ENCODE assay signal across 21 cellular contexts in genomic region chr2:25479761-25480160, GRCh38.
DNase-seq lines count a peak whose midpoint lies in the region; ATAC-seq and TF ChIP-seq lines count a peak whose summit lies in the region.
"Had no signal": no experiment of that assay in that cellular context is flagged by ENCODE, and none has a peak within 500 bp of the region (broad histone marks: within the 10 kb centered on the region; RNA-seq: fewer than 3 reads in every experiment).

No MANE protein-coding gene starts in this region.

- H3K27ac ChIP-seq in mammary epithelial cell (ENCODE audit: insufficient read depth, low read depth, low read length) = no peak overlapping the region
- H3K27ac ChIP-seq: SJSA1 had no signal

- H3K4me2 ChIP-seq in mammary epithelial cell (ENCODE audit: insufficient read depth, low read depth, low read length) = no peak overlapping the region
- H3K4me2 ChIP-seq: GM23338 had no signal

- H3K4me3 Mint-ChIP-seq in MCF 10A (ENCODE audit: unreplicated experiment) = no peak overlapping the region
- peak overlapping the region; percentile 21 for H3K4me3 Mint-ChIP-seq in type B pancreatic cell
- H3K4me3 Mint-ChIP-seq: CD8-positive, alpha-beta T cell; GM23338 had no signal

- H4K20me1 ChIP-seq in mammary epithelial cell (ENCODE audit: insufficient read depth, low read length) = no peaks in the 10 kb centered on the region

- H3K27me3 Mint-ChIP-seq in MCF 10A (ENCODE audit: insufficient read depth, unreplicated experiment) (no peaks in the 10 kb centered on the region), type B pancreatic cell (no peaks in the 10 kb centered on the region)

- H3K9me3 Mint-ChIP-seq in MCF 10A (ENCODE audit: unreplicated experiment) = peaks cover 7% of the 10 kb centered on the region
- H3K9me3 Mint-ChIP-seq in type B pancreatic cell = peaks cover 6% of the 10 kb centered on the region

- intact Hi-C loops in MCF 10A (cut with micrococcal nuclease) = no loop called here
- intact Hi-C loops in mammary epithelial cell (cut with micrococcal nuclease) = no loop called here

- H3K79me2 ChIP-seq in mammary epithelial cell (ENCODE audit: insufficient read depth, low read length) = no peaks in the 10 kb centered on the region

- H3K9me3 ChIP-seq in mammary epithelial cell (replicated peaks; ENCODE audit: insufficient read depth, low read length) = no peaks in the 10 kb centered on the region

- TF ChIP-seq CTCF in MCF 10A (IDR thresholded peaks at IDR 0.05; ENCODE audit: unreplicated experiment) (no peak), mammary epithelial cell (conservative IDR thresholded peaks at IDR 0.05 in 1 of 2, IDR thresholded peaks at IDR 0.05 in 1 of 2; ENCODE audit: extremely low read depth in 1 of 2, insufficient read depth in 1 of 2, low read depth in 1 of 2, low read length in 2 of 2) (no peak), type B pancreatic cell (conservative IDR thresholded peaks at IDR 0.05) (no peak)

- in situ Hi-C loops in T47D (cut with HindIII; ENCODE audit: low pct_unique_long_range_greater_than_20kb, low sequenced_read_pairs) = no loop called here
- in situ Hi-C loops in mammary epithelial cell (cut with MboI; ENCODE audit: low sequenced_read_pairs in 2 of 2) = no loop called here

- H3K27ac Mint-ChIP-seq in MCF 10A (ENCODE audit: low read depth, unreplicated experiment) (no peak overlapping the region), type B pancreatic cell (no peak overlapping the region)
- H3K27ac Mint-ChIP-seq: CD8-positive, alpha-beta T cell; GM23338 had no signal

- no peak overlapping the region for H3K9ac ChIP-seq in mammary epithelial cell (ENCODE audit: insufficient read depth, low read length)

- H3K36me3 Mint-ChIP-seq in MCF 10A (ENCODE audit: insufficient read depth, unreplicated experiment) (no peaks in the 10 kb centered on the region), type B pancreatic cell (peaks cover 15% of the 10 kb centered on the region)

- CTCF ChIA-PET in MCF 10A (lab: Yijun Ruan, JAX) (interaction anchor here (0.7 to 1.0 kb wide), 2 partner anchors 103 to 395 kb away, joined by 3 read pairs; no protein-coding TSS in a partner anchor), mammary epithelial cell (lab: Charles Lee; ENCODE audit: low non-redundant PET) (no interaction called here)

- peak; percentile 19 to 70 for DNase-seq in T47D (ENCODE audit: low read depth in 1 of 2, low spot score in 1 of 2)
- no peak for DNase-seq in MCF 10A (ENCODE audit: unreplicated experiment)
- peak; percentile 9 for DNase-seq in mammary epithelial cell
- DNase-seq in islet precursor cell = peak; percentile 72
- no peak for DNase-seq in type B pancreatic cell (ENCODE audit: extremely low spot score, unreplicated experiment)
- DNase-seq in activated T-cell treated with anti-CD3 and anti-CD28 coated beads, Interleukin-2, amount 50 U/mL, for 1 hour = no peak
- DNase-seq: 8988T; AML-193; C1 segment of cervical spinal cord; CD8-positive, alpha-beta T cell; DND-41; HCEC 1CT; NCI-H1092 treated with DMSO at 0.1 percent for 48 hours; NCI-H2029 treated with DMSO at 0.1 percent for 48 hours; NCI-H524 treated with DMSO at 0.1 percent for 48 hours; OCI-M1 had no signal

- BruUV-seq in MCF 10A (replicated peaks; lab: Mats Ljungman, UMichigan) = no TSS peak
- no TSS peak for BruUV-seq in mammary epithelial cell (replicated peaks; lab: Mats Ljungman, UMichigan)

- WGBS in mammary epithelial cell (ENCODE audit: low coverage, missing lambda C conversion rate) = 38% methylated on average over 4 of the region's 5 CpGs

- peaks cover 3% of the 10 kb centered on the region for H3K36me3 ChIP-seq in mammary epithelial cell (ENCODE audit: insufficient read depth, low read length)
- H3K36me3 ChIP-seq: SJSA1 had no signal

- no peak overlapping the region for H2AFZ ChIP-seq in mammary epithelial cell (ENCODE audit: low read depth, low read length)
- H2AFZ ChIP-seq: GM23338 had no signal

- ATAC-seq in GM19452 (IDR thresholded peaks at IDR 0.05; ENCODE audit: unreplicated experiment) (no peak), HG03108 (IDR thresholded peaks at IDR 0.05; ENCODE audit: unreplicated experiment) (no peak)
- ATAC-seq: CD8-positive, alpha-beta T cell; GM23338; K562 had no signal

- H3K4me1 Mint-ChIP-seq in MCF 10A (ENCODE audit: insufficient read depth, unreplicated experiment) (peaks cover 11% of the 10 kb centered on the region), type B pancreatic cell (ENCODE audit: unreplicated experiment) (peaks cover 11% of the 10 kb centered on the region)
- H3K4me1 Mint-ChIP-seq: GM23338 had no signal

- H3K4me1 ChIP-seq in mammary epithelial cell (ENCODE audit: insufficient read depth, low read length) = peaks cover 22% of the 10 kb centered on the region

- H3K4me3 ChIP-seq in mammary epithelial cell (replicated peaks in 1 of 3; ENCODE audit: insufficient read depth in 1 of 3, low read depth in 2 of 3, low read length in 3 of 3) = no peak overlapping the region
- H3K4me3 ChIP-seq: GM23338, K562, SJSA1 had no signal

- dilution Hi-C loops in mammary epithelial cell (cut with HindIII; ENCODE audit: low sequenced_read_pairs) = loop anchor here (5.0 kb wide), 2 partner anchors 47 to 107 kb away; no protein-coding TSS in a partner anchor

- POLR2A ChIA-PET in MCF 10A (lab: Yijun Ruan, JAX) = no interaction called here

- no peaks in the 10 kb centered on the region for H3K27me3 ChIP-seq in mammary epithelial cell (ENCODE audit: insufficient read depth, low read length)
- H3K27me3 ChIP-seq: SJSA1 had no signal

Comparison
In these comparisons a context has a peak if more than half of its experiments do, and no peak if none do; other contexts are left out.
1. DNase-seq: peak in T47D (2 of 2), mammary epithelial cell (single experiment) and islet precursor cell (single experiment); none in MCF 10A (single experiment), type B pancreatic cell (single experiment) and activated T-cell treated with anti-CD3 and anti-CD28 coated beads, Interleukin-2, amount 50 U/mL, for 1 hour (single experiment).